8 cellular contexts compared by ENCODE assay signal in the genomic region with DNA sequence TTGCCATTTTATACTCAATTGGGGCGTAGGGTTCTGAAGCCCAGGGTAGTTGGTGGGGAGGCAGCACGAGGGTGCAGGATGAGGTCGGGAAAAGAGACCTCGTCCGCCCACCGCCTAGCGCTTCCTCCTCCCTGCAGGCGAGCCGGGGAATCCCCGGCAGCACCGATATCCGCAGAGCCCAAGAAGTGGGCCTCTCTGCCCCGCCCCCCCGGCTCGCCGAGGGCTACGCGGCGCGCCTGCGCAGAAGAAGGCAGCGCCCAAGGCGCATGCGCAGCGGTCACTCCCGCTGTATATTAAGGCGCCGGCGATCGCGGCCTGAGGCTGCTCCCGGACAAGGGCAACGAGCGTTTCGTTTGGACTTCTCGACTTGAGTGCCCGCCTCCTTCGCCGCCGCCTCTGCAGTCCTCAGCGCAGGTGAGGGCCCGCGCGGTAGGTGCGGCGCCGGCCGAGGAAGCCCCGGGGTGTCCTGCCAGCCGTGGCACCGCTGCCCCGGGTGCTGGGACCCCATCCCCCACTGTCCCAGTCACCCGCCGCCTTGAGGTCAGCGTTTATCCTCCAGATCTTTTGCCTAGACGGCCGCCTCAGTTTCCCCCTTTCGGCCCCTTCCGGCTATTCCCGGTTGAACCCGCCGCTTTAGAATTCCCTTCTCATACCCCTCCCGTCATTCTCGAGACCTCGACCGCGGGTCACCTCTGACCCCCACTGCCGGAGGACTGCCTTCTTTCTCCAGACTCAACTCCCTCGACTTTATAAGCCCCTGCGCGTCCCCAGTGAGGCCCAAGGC. TPM values are rescaled to one million over a fixed set of nuclear protein-coding genes. Genes with fewer than 3 reads are reported as not detected.
DNase-seq lines count a peak whose midpoint lies in the region; ATAC-seq and TF ChIP-seq lines count a peak whose summit lies in the region.

ALAS1 (plus strand) TSS at position 319 of the 784 bp plus-strand sequence. CDS start 1,082 bp downstream, outside the sequence.

- ATAC-seq in HG03378 (IDR thresholded peaks at IDR 0.05; ENCODE audit: unreplicated experiment) = peak; percentile 82

- peak; percentile 90 for DNase-seq in BE2C
- peak; percentile 52 for DNase-seq in NCI-H524 treated with DMSO at 0.1 percent for 48 hours (lab: John Stamatoyannopoulos, UW)
- peak; percentile 95 for DNase-seq in activated CD4-positive, alpha-beta T cell treated with anti-CD3 and anti-CD28 coated beads for 4 hours
- DNase-seq in stimulated activated CD4-positive, alpha-beta T cell treated with anti-CD3 and anti-CD28 coated beads, Interleukin-1b, Interleukin-23, amount 100 ng/mL, for 4 hours (ENCODE audit: low read depth in 2 of 2) = peak; percentile 94 to 96

- H3K4me1 ChIP-seq in BE2C = peaks cover 6% of the 10 kb centered on the region; the same call in 1 of the 2 replicates

- peaks cover 9% of the 10 kb centered on the region for H3K36me3 ChIP-seq in BE2C

- peak within 1 kb of the TSS; percentile 87 for H3K27ac ChIP-seq in cingulate gyrus (ENCODE audit: low read depth, low read length)
- H3K27ac ChIP-seq in layer of hippocampus (ENCODE audit: low read depth, low read length) = peak within 1 kb of the TSS; percentile 84

- H3K27me3 ChIP-seq in BE2C (no peaks in the 10 kb centered on the region), layer of hippocampus (ENCODE audit: control insufficient read depth, insufficient read depth, low read length) (no peaks in the 10 kb centered on the region)

- TF ChIP-seq CTCF in BE2C (IDR thresholded peaks at IDR 0.05; ENCODE audit: low read depth, low read length) = 0 out of 2 replicates have a peak, but pooled peaks have one; percentile 7

- H3K9me3 ChIP-seq in BE2C = no peaks in the 10 kb centered on the region

- peak within 1 kb of the TSS; percentile 83 for H3K4me3 ChIP-seq in BE2C (ENCODE audit: low read depth, low read length)

- peak; percentile 97 for TF ChIP-seq POLR2A in GM19099 (IDR thresholded peaks at IDR 0.05; ENCODE audit: extremely low read depth, insufficient read length, low read depth)

RNA-seq across cellular contexts. Expression of gene ALAS1, which starts in this region (rescaled TPM):
- 33.2 TPM for polyA plus RNA-seq in BE2C (2012; ENCODE audit: insufficient read depth, insufficient read length, low read depth)

Comparison
In these comparisons a context has a peak if more than half of its experiments do, and no peak if none do; other contexts are left out.
1. Peak in every context shown above with its lines: DNase-seq, ATAC-seq, H3K4me3 ChIP-seq and H3K27ac ChIP-seq.